ENCODE assay signal across 15 cellular contexts in genomic region chr10:3704565-3705360, GRCh38.
"Had no signal": no experiment of that assay in that cellular context is flagged by ENCODE, and none has a peak within 500 bp of the region (broad histone marks: within the 10 kb centered on the region; RNA-seq: fewer than 3 reads in every experiment).

No MANE protein-coding gene starts in this region.

- H3K4me3 ChIP-seq: tibial artery, uterus had no signal

- H3K36me3 Mint-ChIP-seq: naive thymus-derived CD8-positive, alpha-beta T cell; stimulated activated memory B cell treated with anti-CD40 and anti-IgM and Interleukin-4, amounts not matched to agents 10 μg/mL and 1 μg/mL and 100 μg/mL, for 72 hours had no signal

- H3K9me3 Mint-ChIP-seq: activated T-helper 17 cell treated with anti-CD3 and anti-CD28 coated beads, Interleukin-2, amount 50 U/mL, for 72 hours; endodermal cell; naive thymus-derived CD8-positive, alpha-beta T cell; stimulated activated memory B cell treated with anti-CD40 and anti-IgM and Interleukin-4, amounts not matched to agents 10 μg/mL and 1 μg/mL and 100 μg/mL, for 72 hours had no signal

- H3K36me3 ChIP-seq: brain microvascular endothelial cell, neutrophil, tibial artery, uterus had no signal

- H3K27me3 ChIP-seq: brain microvascular endothelial cell, neutrophil, tibial artery, uterus had no signal

- H3K9me3 ChIP-seq: neutrophil, tibial artery, uterus had no signal

- H3K27ac ChIP-seq: brain microvascular endothelial cell, neutrophil, tibial artery, uterus had no signal

- ATAC-seq: activated T-helper 17 cell treated with anti-CD3 and anti-CD28 coated beads, Interleukin-2, amount 50 U/mL, for 72 hours; naive thymus-derived CD8-positive, alpha-beta T cell; stimulated activated memory B cell treated with anti-CD40 and anti-IgM and Interleukin-4, amounts not matched to agents 10 μg/mL and 1 μg/mL and 100 μg/mL, for 72 hours had no signal

- H3K4me1 ChIP-seq: tibial artery, uterus had no signal

- H3K4me1 Mint-ChIP-seq: naive thymus-derived CD8-positive, alpha-beta T cell had no signal

- H3K4me3 Mint-ChIP-seq: activated T-helper 17 cell treated with anti-CD3 and anti-CD28 coated beads, Interleukin-2, amount 50 U/mL, for 72 hours; endodermal cell; naive thymus-derived CD8-positive, alpha-beta T cell; stimulated activated memory B cell treated with anti-CD40 and anti-IgM and Interleukin-4, amounts not matched to agents 10 μg/mL and 1 μg/mL and 100 μg/mL, for 72 hours had no signal

- DNase-seq: activated CD4-positive, CD25-positive, alpha-beta regulatory T cell treated with anti-CD3 and anti-CD28 coated beads, Interleukin-2, amount 50 U/mL, for 72 hours; activated naive CD4-positive, alpha-beta T cell treated with Interleukin-2 at 50 U/mL for 16 hours; anterior cingulate cortex; brain microvascular endothelial cell; endodermal cell; erythroblast; hypothalamus; mesenchymal stem cell; naive thymus-derived CD8-positive, alpha-beta T cell; stimulated activated CD4-positive, alpha-beta T cell treated with anti-CD3 and anti-CD28 coated beads, Interleukin-2, amount 100 ng/mL, for 48 hours; tibial artery; uterus had no signal

- H3K27ac Mint-ChIP-seq: activated T-helper 17 cell treated with anti-CD3 and anti-CD28 coated beads, Interleukin-2, amount 50 U/mL, for 72 hours; endodermal cell; naive thymus-derived CD8-positive, alpha-beta T cell; stimulated activated memory B cell treated with anti-CD40 and anti-IgM and Interleukin-4, amounts not matched to agents 10 μg/mL and 1 μg/mL and 100 μg/mL, for 72 hours had no signal

- H3K27me3 Mint-ChIP-seq: activated T-helper 17 cell treated with anti-CD3 and anti-CD28 coated beads, Interleukin-2, amount 50 U/mL, for 72 hours; stimulated activated memory B cell treated with anti-CD40 and anti-IgM and Interleukin-4, amounts not matched to agents 10 μg/mL and 1 μg/mL and 100 μg/mL, for 72 hours had no signal
